In the genomic region with DNA sequence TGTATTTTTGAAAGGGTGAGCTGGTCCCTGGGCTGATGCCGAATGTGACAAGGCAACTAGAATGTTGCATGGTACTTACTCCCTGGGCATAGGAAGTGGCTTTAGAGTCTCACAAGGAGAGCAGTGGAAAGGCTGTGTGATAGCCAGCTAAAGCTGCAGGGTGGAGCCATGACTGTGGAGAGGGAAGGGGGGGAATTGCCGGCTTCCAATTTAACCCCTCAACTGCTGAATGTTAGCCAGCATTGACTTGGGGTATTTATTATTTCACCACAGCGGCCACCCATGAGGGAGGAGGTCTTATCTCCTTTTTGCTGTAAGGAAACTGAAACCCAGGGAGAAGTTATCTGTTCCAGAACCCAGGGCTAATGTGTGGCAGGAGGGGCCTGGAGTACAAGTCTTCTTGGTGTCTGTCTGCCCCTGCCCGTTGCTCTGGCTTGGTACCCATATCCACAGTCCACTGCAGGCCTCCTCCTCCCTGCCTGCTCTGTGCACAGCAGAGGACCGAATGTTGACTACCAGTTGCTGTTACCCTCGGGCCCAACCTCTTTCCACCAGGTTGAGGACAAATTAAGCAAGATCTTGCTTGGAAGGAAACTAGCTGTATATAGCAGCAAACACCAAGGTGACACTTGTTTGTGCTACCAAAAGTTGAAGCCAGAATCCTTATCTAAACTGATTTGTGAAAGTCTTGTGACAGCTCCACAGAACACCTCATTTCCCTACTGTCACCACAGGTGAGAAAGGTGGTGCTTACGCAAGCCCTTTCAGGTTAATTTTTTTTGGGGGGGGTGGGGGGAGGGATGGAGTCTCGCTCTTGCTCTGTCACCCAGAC, we compare ENCODE assay signal across 1 cellular context.
TF ChIP-seq lines count a peak whose summit lies in the region.

No MANE protein-coding gene starts in this region.

TF ChIP-seq in WTC11, 78 proteins besides CTCF, POLR2A, EP300 and RAD21 (continued from another document):
- TF ChIP-seq ZNF423 (CRISPR knock-in tag; IDR thresholded peaks at IDR 0.05) = no peak
